ENCODE assay signal across 29 cellular contexts in the genomic region with DNA sequence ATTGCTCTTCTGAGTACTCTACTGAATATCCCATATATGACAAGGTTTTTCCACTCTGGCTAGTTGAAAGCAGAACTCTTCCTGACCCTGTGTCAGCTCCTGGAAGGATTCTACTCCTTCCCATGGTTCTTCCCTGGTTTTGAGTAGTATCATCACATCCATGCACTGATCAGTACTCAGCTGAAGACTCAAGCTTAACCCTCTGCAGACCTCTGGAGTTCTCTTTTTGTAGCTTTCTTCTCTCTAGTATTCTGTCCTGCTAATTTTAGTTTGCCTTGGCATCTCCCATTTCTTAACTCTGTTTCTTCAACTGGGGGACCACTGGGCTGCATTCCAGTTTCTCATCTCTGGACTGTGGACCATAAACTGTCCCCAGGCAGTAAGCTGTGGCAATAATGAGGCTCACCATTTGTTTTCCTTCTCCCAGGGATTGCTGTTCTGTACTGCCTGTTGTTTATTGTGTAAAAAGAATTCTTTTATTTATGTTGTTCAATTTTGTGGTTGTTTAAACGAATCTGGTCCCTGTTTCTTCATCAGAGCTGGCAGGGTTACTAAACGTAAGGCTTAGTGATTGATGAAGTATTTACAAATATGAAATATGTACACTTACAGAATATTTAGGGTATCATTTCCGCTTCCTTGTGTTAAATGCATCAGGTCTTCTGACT.
"Had no signal": no experiment of that assay in that cellular context is flagged by ENCODE, and none has a peak within 500 bp of the region (broad histone marks: within the 10 kb centered on the region; RNA-seq: fewer than 3 reads in every experiment).

No MANE protein-coding gene starts in this region.

- ATAC-seq: activated CD4-positive, alpha-beta T cell treated with anti-CD3 and anti-CD28 coated beads for 36 hours; activated CD8-positive, alpha-beta memory T cell treated with anti-CD3 and anti-CD28 coated beads, Interleukin-2, amount 10 ng/mL, durations not matched to agents 7 days and 5 days; activated CD8-positive, alpha-beta T cell treated with anti-CD3 and anti-CD28 coated beads, Interleukin-2, amount 10 ng/mL, durations not matched to agents 7 days and 5 days; effector memory CD8-positive, alpha-beta T cell; foreskin keratinocyte; gastrocnemius medialis; heart left ventricle had no signal

- H3K9me3 ChIP-seq: gastrocnemius medialis had no signal

- H3K4me1 Mint-ChIP-seq: brain had no signal

- H3K27ac ChIP-seq: ascending aorta, epithelial cell of prostate, esophagus squamous epithelium, foreskin keratinocyte, gastrocnemius medialis, heart left ventricle had no signal

- H3K27me3 Mint-ChIP-seq: activated CD4-positive, alpha-beta memory T cell treated with anti-CD3 and anti-CD28 coated beads for 36 hours; activated CD4-positive, alpha-beta T cell treated with anti-CD3 and anti-CD28 coated beads for 36 hours; activated CD4-positive, alpha-beta T cell treated with anti-CD3 and anti-CD28 coated beads, Interleukin-2, amount 10 ng/mL, durations not matched to agents 24 days and 14 days; activated CD8-positive, alpha-beta memory T cell treated with anti-CD3 and anti-CD28 coated beads, Interleukin-2, amount 10 ng/mL, durations not matched to agents 7 days and 5 days; activated naive CD4-positive, alpha-beta T cell treated with anti-CD3 and anti-CD28 coated beads, Interleukin-2, amount 50 U/mL, for 24 hours; activated naive CD8-positive, alpha-beta T cell treated with anti-CD3 and anti-CD28 coated beads for 36 hours; brain; effector memory CD8-positive, alpha-beta T cell had no signal

- H3K4me3 ChIP-seq: ascending aorta, esophagus squamous epithelium, gastrocnemius medialis, heart left ventricle had no signal

- H3K27me3 ChIP-seq: ascending aorta, esophagus squamous epithelium, foreskin keratinocyte, gastrocnemius medialis, heart left ventricle had no signal

- DNase-seq: activated CD4-positive, alpha-beta memory T cell treated with anti-CD3 and anti-CD28 coated beads for 36 hours; activated CD4-positive, alpha-beta T cell treated with anti-CD3 and anti-CD28 coated beads for 36 hours; activated CD4-positive, alpha-beta T cell treated with anti-CD3 and anti-CD28 coated beads, Interleukin-2, amount 10 ng/mL, durations not matched to agents 24 days and 14 days; activated CD4-positive, CD25-positive, alpha-beta regulatory T cell; activated CD4-positive, CD25-positive, alpha-beta regulatory T cell treated with anti-CD3 and anti-CD28 coated beads, Interleukin-2, amount 50 U/mL, for 72 hours; activated CD8-positive, alpha-beta memory T cell treated with anti-CD3 and anti-CD28 coated beads, Interleukin-2, amount 10 ng/mL, durations not matched to agents 7 days and 5 days; activated CD8-positive, alpha-beta memory T cell treated with anti-CD3 and anti-CD28 coated beads, Interleukin-2, amount 50 U/mL, for 4 hours; activated CD8-positive, alpha-beta T cell treated with anti-CD3 and anti-CD28 coated beads, Interleukin-2, amount 10 ng/mL, durations not matched to agents 7 days and 5 days; activated effector memory CD4-positive, alpha-beta T cell treated with anti-CD3 and anti-CD28 coated beads, Interleukin-2, amount 50 U/mL, for 16 hours; activated naive CD4-positive, alpha-beta T cell treated with anti-CD3 and anti-CD28 coated beads for 36 hours; activated naive CD8-positive, alpha-beta T cell treated with anti-CD3 and anti-CD28 coated beads for 36 hours; activated T-cell treated with anti-CD3 and anti-CD28 coated beads, Interleukin-2, amount 50 U/mL, for 1 hour; activated T-cell treated with anti-CD3 and anti-CD28 coated beads, Interleukin-2, amount 50 U/mL, for 48 hours; cortex of kidney; dermis blood vessel endothelial cell; effector CD4-positive, alpha-beta T cell; effector memory CD8-positive, alpha-beta T cell; esophagus squamous epithelium; foreskin keratinocyte; gastrocnemius medialis; glutamatergic neuron; T-helper 2 cell had no signal

- H3K4me1 ChIP-seq: gastrocnemius medialis had no signal

- H3K27ac Mint-ChIP-seq: activated CD4-positive, alpha-beta memory T cell treated with anti-CD3 and anti-CD28 coated beads for 36 hours; activated CD4-positive, alpha-beta T cell treated with anti-CD3 and anti-CD28 coated beads for 36 hours; activated CD4-positive, alpha-beta T cell treated with anti-CD3 and anti-CD28 coated beads, Interleukin-2, amount 10 ng/mL, durations not matched to agents 24 days and 14 days; activated CD8-positive, alpha-beta memory T cell treated with anti-CD3 and anti-CD28 coated beads, Interleukin-2, amount 10 ng/mL, durations not matched to agents 7 days and 5 days; activated CD8-positive, alpha-beta T cell treated with anti-CD3 and anti-CD28 coated beads, Interleukin-2, amount 10 ng/mL, durations not matched to agents 7 days and 5 days; activated naive CD4-positive, alpha-beta T cell treated with anti-CD3 and anti-CD28 coated beads for 36 hours; activated naive CD4-positive, alpha-beta T cell treated with anti-CD3 and anti-CD28 coated beads, Interleukin-2, amount 50 U/mL, for 24 hours; activated naive CD8-positive, alpha-beta T cell treated with anti-CD3 and anti-CD28 coated beads for 36 hours; activated T-helper 1 cell treated with anti-CD3 and anti-CD28 coated beads, Interleukin-12 subunit alpha, Interleukin-12 subunit beta, Interleukin-2, Interleukin-4 antibody, amounts not matched to agents 30 ng/mL and 10 ng/mL and 1 ng/mL, durations not matched to agents 14 hours and 24 hours and 36 hours; activated T-helper 2 cell treated with anti-CD3 and anti-CD28 coated beads, Interferon-gamma antibody, Interleukin-2, Interleukin-4, amounts not matched to agents 10 μg/mL and 5 μg/mL and 100 μg/mL, durations not matched to agents 14 hours and 24 hours and 36 hours; brain had no signal

- H3K4me3 Mint-ChIP-seq: activated CD4-positive, alpha-beta memory T cell treated with anti-CD3 and anti-CD28 coated beads for 36 hours; activated CD4-positive, alpha-beta T cell treated with anti-CD3 and anti-CD28 coated beads for 36 hours; activated CD4-positive, alpha-beta T cell treated with anti-CD3 and anti-CD28 coated beads, Interleukin-2, amount 10 ng/mL, durations not matched to agents 24 days and 14 days; activated CD8-positive, alpha-beta memory T cell treated with anti-CD3 and anti-CD28 coated beads, Interleukin-2, amount 10 ng/mL, durations not matched to agents 7 days and 5 days; activated CD8-positive, alpha-beta T cell treated with anti-CD3 and anti-CD28 coated beads, Interleukin-2, amount 10 ng/mL, durations not matched to agents 7 days and 5 days; activated naive CD4-positive, alpha-beta T cell treated with anti-CD3 and anti-CD28 coated beads for 36 hours; activated naive CD4-positive, alpha-beta T cell treated with anti-CD3 and anti-CD28 coated beads, Interleukin-2, amount 50 U/mL, for 24 hours; activated naive CD8-positive, alpha-beta T cell treated with anti-CD3 and anti-CD28 coated beads for 36 hours; activated T-helper 1 cell treated with anti-CD3 and anti-CD28 coated beads, Interleukin-12 subunit alpha, Interleukin-12 subunit beta, Interleukin-2, Interleukin-4 antibody, amounts not matched to agents 30 ng/mL and 10 ng/mL and 1 ng/mL, durations not matched to agents 14 hours and 24 hours and 36 hours; brain; effector memory CD8-positive, alpha-beta T cell had no signal
